ENCODE assay signal across 19 cellular contexts in genomic region chr5:79508354-79508753, GRCh38. TPM values are rescaled to one million over a fixed set of nuclear protein-coding genes. Genes with fewer than 3 reads are reported as not detected.
DNase-seq lines count a peak whose midpoint lies in the region; ATAC-seq and TF ChIP-seq lines count a peak whose summit lies in the region.
"Had no signal": no experiment of that assay in that cellular context is flagged by ENCODE, and none has a peak within 500 bp of the region (broad histone marks: within the 10 kb centered on the region; RNA-seq: fewer than 3 reads in every experiment).

No MANE protein-coding gene starts in this region.

- H3K27ac ChIP-seq in dorsolateral prefrontal cortex (peak overlapping the region in 21 of 59 donors; percentile 8 to 83 (median 29)), thyroid gland (peak overlapping the region; percentile 30 to 59 (median 37))
- H3K27ac ChIP-seq: adrenal gland, esophagus squamous epithelium, upper lobe of left lung had no signal

- intact Hi-C loops in Right ventricle myocardium inferior (cut with DNase I) (no loop called here), cardiac septum (cut with DNase I) (loop anchor here (2.0 kb wide), 1 partner anchor 28 kb away; no protein-coding TSS in a partner anchor), dorsolateral prefrontal cortex (cut with DNase I) (no loop called here), thyroid gland (cut with DNase I) (no loop called here)

- ATAC-seq in Right ventricle myocardium inferior: peak; percentile 33
- no peak for ATAC-seq in HG03457 (IDR thresholded peaks at IDR 0.05; ENCODE audit: unreplicated experiment)
- no peak for ATAC-seq in HG02981 (IDR thresholded peaks at IDR 0.05; ENCODE audit: unreplicated experiment)

- no peak for TF ChIP-seq CTCF in dorsolateral prefrontal cortex (IDR thresholded peaks at IDR 0.05 in 54 of 56, conservative IDR thresholded peaks at IDR 0.05 in 2 of 56; ENCODE audit: low read depth in 1 of 56, partially characterized antibody in 56 of 56)
- TF ChIP-seq CTCF in thyroid gland (IDR thresholded peaks at IDR 0.05): no peak

- H3K36me3 ChIP-seq in thyroid gland: no peaks in the 10 kb centered on the region
- H3K36me3 ChIP-seq: adrenal gland, esophagus squamous epithelium, upper lobe of left lung had no signal

- 27 to 32% methylated on average over 2 of the region's 2 CpGs for WGBS in thyroid gland, 2 donors

- peaks cover 30 to 41% of the 10 kb centered on the region in 2 donors for H3K4me1 ChIP-seq in thyroid gland

- H3K9me3 ChIP-seq in thyroid gland: no peaks in the 10 kb centered on the region
- H3K9me3 ChIP-seq: adrenal gland, esophagus squamous epithelium, upper lobe of left lung had no signal

- H3K4me3 ChIP-seq in dorsolateral prefrontal cortex: peak overlapping the region in 44 of 59 donors; percentile 7 to 98 (median 80)
- H3K4me3 ChIP-seq in thyroid gland (replicated peaks in 1 of 3): no peak overlapping the region
- H3K4me3 ChIP-seq: adrenal gland, esophagus squamous epithelium, upper lobe of left lung had no signal

- no peak for TF ChIP-seq POLR2A in thyroid gland (IDR thresholded peaks at IDR 0.05)

- H3K27me3 ChIP-seq in dorsolateral prefrontal cortex (no peaks in the 10 kb centered on the region), thyroid gland (no peaks in the 10 kb centered on the region)
- H3K27me3 ChIP-seq: esophagus squamous epithelium had no signal

- DNase-seq in Right ventricle myocardium inferior (ENCODE audit: missing footprints) (no peak), cardiac septum (ENCODE audit: low spot score) (no peak), NCI-H2029 treated with DMSO at 0.1 percent for 48 hours (lab: John Stamatoyannopoulos, UW) (peak; percentile 69), dorsolateral prefrontal cortex (no peak), thyroid gland (no peak), D341Med (ENCODE audit: low spot score) (no peak)
- DNase-seq: activated CD4-positive, alpha-beta T cell treated with anti-CD3 and anti-CD28 coated beads for 4 hours; activated T-cell treated with anti-CD3 and anti-CD28 coated beads, Interleukin-2, amount 50 U/mL, for 24 hours; adrenal gland; AML-193; cortex of kidney; esophagus squamous epithelium; hippocampal formation; NCI-H1930; retina; stimulated activated CD4-positive, alpha-beta T cell treated with anti-CD3 and anti-CD28 coated beads, Interleukin-4, amount 100 ng/mL, for 24 hours; upper lobe of left lung had no signal

RNA-seq across cellular contexts. Expression of gene HOMER1, which starts 5.6 kb away (rescaled TPM):
- total RNA-seq in Right ventricle myocardium inferior (51.6 TPM), cardiac septum (67.4 TPM), dorsolateral prefrontal cortex (100 to 1,000 TPM in 16 of 120 experiments, 10 to 100 TPM in 104; 33.8 to 122 (median 80.4) TPM), thyroid gland (10 to 100 TPM; 26.1 to 42.9 (median 37.9) TPM)

Comparison
In these comparisons a context has a peak if more than half of its experiments do, and no peak if none do; other contexts are left out.
1. H3K4me3 ChIP-seq: peak in dorsolateral prefrontal cortex (44 of 59); none in thyroid gland (0 of 3).